Comparison of ENCODE assay signal across 1 cellular context in genomic region chr3:52533623-52534280, GRCh38.
TF ChIP-seq lines count a peak whose summit lies in the region.

Gene NT5DC2, minus strand, starts transcription at chr3:52533857. Its CDS starts 120 bp downstream, at chr3:52533737.

TF ChIP-seq in HepG2, 621 proteins besides CTCF, POLR2A, EP300 and RAD21 (continued from another document and continues in another):
- no peak for TF ChIP-seq PCBP2 (optimal IDR thresholded peaks at IDR 0.05; ENCODE audit: low read depth, low read length, poor library complexity, severe bottlenecking)
- TF ChIP-seq ZNF646 (CRISPR knock-in tag; IDR thresholded peaks at IDR 0.05), result no peak
- no peak for TF ChIP-seq KLF11 (CRISPR knock-in tag; IDR thresholded peaks at IDR 0.05)
- TF ChIP-seq SMAD9 (CRISPR knock-in tag; IDR thresholded peaks at IDR 0.05), result no peak
- no peak; the same call in 1 of the 2 replicates for TF ChIP-seq MYPOP (CRISPR knock-in tag; IDR thresholded peaks at IDR 0.05)
- TF ChIP-seq KLF9 (CRISPR knock-in tag; IDR thresholded peaks at IDR 0.05; ENCODE audit: low read depth), result no peak
- TF ChIP-seq ZBTB46 (CRISPR knock-in tag; IDR thresholded peaks at IDR 0.05; ENCODE audit: borderline replicate concordance), result no peak
- TF ChIP-seq ZNF704 (CRISPR knock-in tag; IDR thresholded peaks at IDR 0.05; ENCODE audit: borderline replicate concordance), result no peak
- TF ChIP-seq RBM39 (IDR thresholded peaks at IDR 0.05; ENCODE audit: low read depth, low read length, poor library complexity, severe bottlenecking), result peak; percentile 39
- no peak for TF ChIP-seq MYNN (CRISPR knock-in tag; IDR thresholded peaks at IDR 0.05; ENCODE audit: low read depth)
- no peak for TF ChIP-seq E2F5 (CRISPR knock-in tag; conservative IDR thresholded peaks at IDR 0.05)
- TF ChIP-seq ZMAT5 (CRISPR knock-in tag; IDR thresholded peaks at IDR 0.05; ENCODE audit: borderline replicate concordance, low read depth), result no peak
- no peak for TF ChIP-seq RFXANK (CRISPR knock-in tag; IDR thresholded peaks at IDR 0.05)
- TF ChIP-seq ZC3H4 (CRISPR knock-in tag; IDR thresholded peaks at IDR 0.05; ENCODE audit: borderline replicate concordance), result no peak
- no peak for TF ChIP-seq POGK (CRISPR knock-in tag; conservative IDR thresholded peaks at IDR 0.05)
- no peak for TF ChIP-seq ISX (CRISPR knock-in tag; conservative IDR thresholded peaks at IDR 0.05)
- TF ChIP-seq PAWR (CRISPR knock-in tag; IDR thresholded peaks at IDR 0.05; ENCODE audit: borderline replicate concordance), result no peak
- TF ChIP-seq TEAD2 (CRISPR knock-in tag; IDR thresholded peaks at IDR 0.05), result no peak
- TF ChIP-seq NFKB2 (CRISPR knock-in tag; IDR thresholded peaks at IDR 0.05; ENCODE audit: borderline replicate concordance), result no peak
- no peak for TF ChIP-seq JUN (CRISPR knock-in tag; IDR thresholded peaks at IDR 0.05)
- TF ChIP-seq CSRNP2 (CRISPR knock-in tag; conservative IDR thresholded peaks at IDR 0.05; ENCODE audit: low read depth), result no peak
- no peak for TF ChIP-seq SP4 (CRISPR knock-in tag; IDR thresholded peaks at IDR 0.05)
- no peak for TF ChIP-seq ZNF577 (CRISPR knock-in tag; IDR thresholded peaks at IDR 0.05; ENCODE audit: borderline replicate concordance, low read depth)
- no peak for TF ChIP-seq ZSCAN29 (CRISPR knock-in tag; conservative IDR thresholded peaks at IDR 0.05)
- no peak for TF ChIP-seq TIGD3 (CRISPR knock-in tag; IDR thresholded peaks at IDR 0.05; ENCODE audit: borderline replicate concordance)
- peak; percentile 97; the same call in 1 of the 2 replicates for TF ChIP-seq ZNF790 (CRISPR knock-in tag; IDR thresholded peaks at IDR 0.05; ENCODE audit: borderline replicate concordance)
- TF ChIP-seq ZNF644 (CRISPR knock-in tag; IDR thresholded peaks at IDR 0.05; ENCODE audit: low read depth), result no peak
- TF ChIP-seq SNAPC5 (CRISPR knock-in tag; IDR thresholded peaks at IDR 0.05; ENCODE audit: borderline replicate concordance), result no peak
- no peak for TF ChIP-seq HOXD1 (CRISPR knock-in tag; IDR thresholded peaks at IDR 0.05)
- TF ChIP-seq TP53 (CRISPR knock-in tag; conservative IDR thresholded peaks at IDR 0.05), result no peak
- no peak for TF ChIP-seq ATF5 (CRISPR knock-in tag; IDR thresholded peaks at IDR 0.05; ENCODE audit: low read depth)
- no peak; the same call in 1 of the 2 replicates for TF ChIP-seq ZNF367 (CRISPR knock-in tag; IDR thresholded peaks at IDR 0.05; ENCODE audit: borderline replicate concordance)
- peak; percentile 46 for TF ChIP-seq HNRNPK (IDR thresholded peaks at IDR 0.05; ENCODE audit: low read depth, low read length, poor library complexity, severe bottlenecking)
- TF ChIP-seq ZNF382 (CRISPR knock-in tag; IDR thresholded peaks at IDR 0.05; ENCODE audit: borderline replicate concordance), result no peak
- TF ChIP-seq NR2F6 (IDR thresholded peaks at IDR 0.05), result no peak
- 0 out of 2 replicates have a peak, but pooled peaks have one; percentile 20 for TF ChIP-seq NR2F6 (CRISPR knock-in tag; IDR thresholded peaks at IDR 0.05)
- no peak for TF ChIP-seq ZNF777 (CRISPR knock-in tag; IDR thresholded peaks at IDR 0.05)
- TF ChIP-seq ZNF674 (CRISPR knock-in tag; IDR thresholded peaks at IDR 0.05; ENCODE audit: low read depth), result no peak; the same call in 1 of the 2 replicates
- no peak for TF ChIP-seq ATF2 (CRISPR knock-in tag; IDR thresholded peaks at IDR 0.05)
- TF ChIP-seq ADNP (CRISPR knock-in tag; IDR thresholded peaks at IDR 0.05), result no peak
